ENCODE assay signal across 1 cellular context in genomic region chr1:205792481-205792881, GRCh38.
TF ChIP-seq lines count a peak whose summit lies in the region.

No MANE protein-coding gene starts in this region.

TF ChIP-seq in GM23338, 12 proteins besides CTCF, POLR2A, EP300 and RAD21 (continued from another document):
- no peak for TF ChIP-seq REST (IDR thresholded peaks at IDR 0.05; ENCODE audit: unreplicated experiment)
- TF ChIP-seq ETS1 (IDR thresholded peaks at IDR 0.05), result no peak
- TF ChIP-seq ZNF114 (CRISPR knock-in tag; IDR thresholded peaks at IDR 0.05), result no peak
- TF ChIP-seq ZNF331 (CRISPR knock-in tag; IDR thresholded peaks at IDR 0.05; ENCODE audit: low read depth), result no peak
- TF ChIP-seq POLR2AphosphoS5 (IDR thresholded peaks at IDR 0.05; ENCODE audit: low read depth), result no peak
- TF ChIP-seq EZH2phosphoT487 (IDR thresholded peaks at IDR 0.05; ENCODE audit: unreplicated experiment), result no peak
- TF ChIP-seq ZNF462 (CRISPR knock-in tag; IDR thresholded peaks at IDR 0.05), result no peak
